29 cellular contexts compared by ENCODE assay signal in the genomic region with DNA sequence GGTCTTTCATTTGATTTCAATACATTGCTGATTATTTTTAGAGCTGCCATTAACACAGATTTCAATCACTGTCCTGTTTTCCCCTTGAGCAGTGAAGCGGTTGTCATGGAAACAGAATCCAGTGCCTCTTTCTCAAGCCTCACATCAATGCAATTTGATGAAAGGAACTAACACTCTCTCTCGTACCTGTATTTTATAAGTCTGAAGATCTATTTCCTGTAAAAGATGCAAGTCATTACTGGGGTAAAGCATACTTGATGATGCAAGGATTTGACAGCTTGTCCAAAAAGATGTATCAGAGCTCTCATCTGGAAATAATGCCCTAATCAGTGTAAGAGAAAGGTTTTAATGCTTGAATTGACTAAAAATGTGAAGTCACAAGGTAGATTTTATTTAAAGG. TPM values are rescaled to one million over a fixed set of nuclear protein-coding genes. Genes with fewer than 3 reads are reported as not detected.
"Had no signal": no experiment of that assay in that cellular context is flagged by ENCODE, and none has a peak within 500 bp of the region (broad histone marks: within the 10 kb centered on the region; RNA-seq: fewer than 3 reads in every experiment).

No MANE protein-coding gene starts in this region.

- H3K36me3 Mint-ChIP-seq: activated naive CD8-positive, alpha-beta T cell; immature natural killer cell; memory B cell; naive thymus-derived CD4-positive, alpha-beta T cell had no signal

- H3K4me3 ChIP-seq: esophagus muscularis mucosa, heart left ventricle, spleen, thyroid gland, upper lobe of right lung had no signal

- H3K27ac ChIP-seq: brain microvascular endothelial cell, esophagus muscularis mucosa, foreskin keratinocyte, heart left ventricle, parathyroid adenoma, spleen, thyroid gland, upper lobe of right lung had no signal

- H3K9me3 Mint-ChIP-seq: dendritic cell treated with granulocyte-macrophage colony-stimulating factor and Interleukin-4, amounts not matched to agents 40 ng/mL and 50 ng/mL, for 4 days; memory B cell; neural crest cell had no signal

- H3K27ac Mint-ChIP-seq: activated naive CD8-positive, alpha-beta T cell; immature natural killer cell; memory B cell; naive thymus-derived CD4-positive, alpha-beta T cell had no signal

- ATAC-seq: foreskin keratinocyte; heart left ventricle; left colon; naive thymus-derived CD4-positive, alpha-beta T cell; right cardiac atrium; upper lobe of right lung had no signal

- H3K9me3 ChIP-seq: esophagus muscularis mucosa, heart left ventricle, spleen, thyroid gland, upper lobe of right lung had no signal

- H3K36me3 ChIP-seq: brain microvascular endothelial cell, spleen, thyroid gland, upper lobe of right lung had no signal

- H2AFZ ChIP-seq: parathyroid adenoma had no signal

- H3K4me1 Mint-ChIP-seq: immature natural killer cell had no signal

- H3K27me3 ChIP-seq: brain microvascular endothelial cell, esophagus muscularis mucosa, heart left ventricle, spleen, thyroid gland, upper lobe of right lung had no signal

- H3K4me1 ChIP-seq: foreskin keratinocyte, parathyroid adenoma, spleen, upper lobe of right lung had no signal

- H3K79me2 ChIP-seq: parathyroid adenoma had no signal

- H3K9ac ChIP-seq: parathyroid adenoma had no signal

- H3K4me3 Mint-ChIP-seq: activated naive CD8-positive, alpha-beta T cell; dendritic cell treated with granulocyte-macrophage colony-stimulating factor and Interleukin-4, amounts not matched to agents 40 ng/mL and 50 ng/mL, for 4 days; immature natural killer cell; memory B cell; naive thymus-derived CD4-positive, alpha-beta T cell; neural crest cell had no signal

- DNase-seq: activated CD4-positive, alpha-beta T cell treated with anti-CD3 and anti-CD28 coated beads for 4 hours; activated CD4-positive, alpha-beta T cell treated with anti-CD3 and anti-CD28 coated beads, Interleukin-2, amount 50 U/mL, for 4 hours; activated CD8-positive, alpha-beta memory T cell treated with anti-CD3 and anti-CD28 coated beads for 24 hours; activated effector memory CD4-positive, alpha-beta T cell treated with Interleukin-2 at 50 U/mL for 16 hours; activated naive CD4-positive, alpha-beta T cell treated with Interleukin-2 at 50 U/mL for 16 hours; aorta; brain microvascular endothelial cell; central memory CD4-positive, alpha-beta T cell; effector CD4-positive, alpha-beta T cell; foreskin keratinocyte; heart left ventricle; hypothalamus; immature natural killer cell; kidney; left colon; midbrain; naive thymus-derived CD4-positive, alpha-beta T cell; right cardiac atrium; spleen; stimulated activated naive CD4-positive, alpha-beta T cell treated with Interleukin-2 at 50 U/mL for 16 hours; T-helper 1 cell; thyroid gland; upper lobe of right lung had no signal

- H3K27me3 Mint-ChIP-seq: dendritic cell treated with granulocyte-macrophage colony-stimulating factor and Interleukin-4, amounts not matched to agents 40 ng/mL and 50 ng/mL, for 4 days had no signal

RNA-seq across cellular contexts. Expression of a gene that starts 19.6 kb away (rescaled TPM):
- polyA plus RNA-seq: naive thymus-derived CD4-positive, alpha-beta T cell had no signal
